ENCODE assay signal across 24 cellular contexts in the genomic region with DNA sequence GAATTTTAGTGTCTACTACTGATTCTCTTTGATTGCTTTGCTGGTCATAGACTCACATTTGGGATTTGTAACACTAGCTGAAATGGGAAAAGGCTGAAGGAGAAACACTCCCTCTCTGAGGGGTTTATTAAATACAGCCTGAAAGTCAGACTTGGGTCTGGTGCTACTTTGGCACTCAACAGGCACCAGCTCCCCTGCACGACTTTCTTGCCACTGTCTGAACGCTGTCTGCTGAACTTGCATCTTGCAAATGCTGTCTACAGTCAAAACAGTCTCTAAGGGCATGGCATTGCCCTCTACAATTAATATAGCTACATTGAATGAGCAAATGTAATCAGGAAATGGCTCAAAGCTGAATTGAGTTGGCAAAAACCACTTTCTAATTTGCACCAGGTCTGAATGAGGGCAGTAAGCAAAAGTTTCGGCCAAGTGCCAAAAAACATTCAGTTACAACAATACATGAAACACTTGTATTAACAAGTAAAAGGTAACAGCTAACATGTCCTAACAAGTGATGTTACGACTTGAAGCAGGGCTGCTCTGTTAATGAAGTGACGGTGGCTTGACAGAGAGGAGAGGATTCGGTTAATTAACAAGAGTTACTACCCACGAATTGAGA.
A peak's percentile ranks its signal among the peaks of the same experiment; 100 is the strongest.
DNase-seq lines count a peak whose midpoint lies in the region; ATAC-seq and TF ChIP-seq lines count a peak whose summit lies in the region.
"Had no signal": no experiment of that assay in that cellular context is flagged by ENCODE, and none has a peak within 500 bp of the region (broad histone marks: within the 10 kb centered on the region; RNA-seq: fewer than 3 reads in every experiment).

No MANE protein-coding gene starts in this region.

- peak; percentile 14 to 74 for DNase-seq in NCI-H2081 (lab: John Stamatoyannopoulos, UW)
- no peak for DNase-seq in NCI-H2081 treated with DMSO at 0.1 percent for 48 hours (lab: John Stamatoyannopoulos, UW)
- no peak for DNase-seq in thoracic aorta (ENCODE audit: low spot score)
- no peak for DNase-seq in hypothalamus (lab: John Stamatoyannopoulos, UW)
- DNase-seq in NCI-H526 (lab: John Stamatoyannopoulos, UW): no peak
- DNase-seq: 8988T; activated CD8-positive, alpha-beta T cell treated with anti-CD3 and anti-CD28 coated beads, Interleukin-2, amount 10 ng/mL, durations not matched to agents 7 days and 5 days; activated gamma-delta T cell; adrenal gland; CD4-positive, alpha-beta memory T cell; foreskin fibroblast; HFFc6; retina; SHP77; stimulated activated CD4-positive, alpha-beta T cell treated with anti-CD3 and anti-CD28 coated beads, Interleukin-2, amount 100 ng/mL, for 48 hours; stimulated activated naive CD4-positive, alpha-beta T cell; SW 1271 had no signal

- H3K4me3 ChIP-seq in OCI-LY1 (ENCODE audit: low read depth, low read length, poor library complexity, severe bottlenecking) (no peak overlapping the region), esophagus (ENCODE audit: low read depth in 1 of 2, low read length in 2 of 2) (no peak overlapping the region), thoracic aorta (peak overlapping the region; percentile 51)
- H3K4me3 ChIP-seq: adrenal gland, coronary artery, tibial nerve had no signal

- H2AFZ ChIP-seq in OCI-LY1 (ENCODE audit: low read length): no peak overlapping the region

- TF ChIP-seq CTCF in OCI-LY1 (IDR thresholded peaks at IDR 0.05; ENCODE audit: low read length) (no peak), thoracic aorta (IDR thresholded peaks at IDR 0.05) (no peak)

- H3F3A ChIP-seq in OCI-LY1 (ENCODE audit: insufficient read depth, low read length): no peaks in the 10 kb centered on the region

- H3K36me3 ChIP-seq in OCI-LY1 (ENCODE audit: insufficient read depth, low read length): peaks cover 16% of the 10 kb centered on the region; the same call in 1 of the 2 replicates
- no peaks in the 10 kb centered on the region for H3K36me3 ChIP-seq in esophagus (ENCODE audit: control insufficient read depth in 2 of 2, insufficient read depth in 2 of 2, low read length in 1 of 2)
- H3K36me3 ChIP-seq in thoracic aorta: no peaks in the 10 kb centered on the region
- H3K36me3 ChIP-seq: adrenal gland had no signal

- peak overlapping the region; percentile 63 for H3K27ac ChIP-seq in OCI-LY1 (ENCODE audit: low read depth, low read length, poor library complexity, severe bottlenecking)
- peak overlapping the region; percentile 1 to 18 for H3K27ac ChIP-seq in esophagus (ENCODE audit: low read depth in 2 of 2, low read length in 1 of 2)
- peak overlapping the region in 1 of 2 donors; percentile 57 for H3K27ac ChIP-seq in thoracic aorta
- H3K27ac ChIP-seq: adrenal gland, coronary artery, KMS-11, tibial nerve had no signal

- no peaks in the 10 kb centered on the region for H4K20me1 ChIP-seq in OCI-LY1 (ENCODE audit: insufficient read depth, low read length)

- peak overlapping the region; percentile 6; the same call in 1 of the 2 replicates for H3K4me2 ChIP-seq in OCI-LY1 (ENCODE audit: low read length)
- H3K4me2 ChIP-seq: KMS-11 had no signal

- H3K9ac ChIP-seq in OCI-LY1 (ENCODE audit: low read length): no peak overlapping the region; the same call in 1 of the 2 replicates
- H3K9ac ChIP-seq: KMS-11 had no signal

- H3K4me1 ChIP-seq in OCI-LY1 (ENCODE audit: insufficient read depth, low read length, severe bottlenecking): peaks cover 48% of the 10 kb centered on the region
- H3K4me1 ChIP-seq in esophagus (ENCODE audit: control insufficient read depth in 2 of 2, insufficient read depth in 2 of 2, low read length in 1 of 2): no peaks in the 10 kb centered on the region
- peaks cover 0 to 3% of the 10 kb centered on the region in 2 donors for H3K4me1 ChIP-seq in thoracic aorta (ENCODE audit: control insufficient read depth in 1 of 2, low read depth in 2 of 2)
- H3K4me1 ChIP-seq: adrenal gland, tibial nerve had no signal

- ATAC-seq in thoracic aorta (ENCODE audit: insufficient number of reproducible peaks, low FRiP score, low read depth): no peak
- ATAC-seq in GM19463 (IDR thresholded peaks at IDR 0.05; ENCODE audit: unreplicated experiment): no peak
- ATAC-seq: activated CD4-positive, CD25-positive, alpha-beta regulatory T cell treated with anti-CD3 and anti-CD28 coated beads, Interleukin-2, amount 50 U/mL, for 24 hours; activated CD8-positive, alpha-beta T cell treated with anti-CD3 and anti-CD28 coated beads, Interleukin-2, amount 10 ng/mL, durations not matched to agents 7 days and 5 days had no signal

- H3K27me3 ChIP-seq in OCI-LY1 (ENCODE audit: insufficient read depth, low read length) (no peaks in the 10 kb centered on the region), esophagus (ENCODE audit: control insufficient read depth in 1 of 2, insufficient read depth in 2 of 2, low read length in 2 of 2) (no peaks in the 10 kb centered on the region), thoracic aorta (replicated peaks; ENCODE audit: insufficient read depth) (no peaks in the 10 kb centered on the region)
- H3K27me3 ChIP-seq: adrenal gland, tibial nerve had no signal

- H3K9me2 ChIP-seq in OCI-LY1 (ENCODE audit: low read depth, low read length): no peaks in the 10 kb centered on the region

- WGBS in esophagus, 2 donors: 51 to 71% methylated on average over 7 of the region's 7 CpGs

- H3K9me3 ChIP-seq in OCI-LY1 (ENCODE audit: low read length) (no peaks in the 10 kb centered on the region), esophagus (ENCODE audit: control insufficient read depth in 2 of 2, insufficient read depth in 1 of 2, low read depth in 1 of 2, low read length in 1 of 2) (no peaks in the 10 kb centered on the region), thoracic aorta (peaks cover 6% of the 10 kb centered on the region)
- H3K9me3 ChIP-seq: adrenal gland had no signal

- H3K79me2 ChIP-seq in OCI-LY1 (ENCODE audit: insufficient read depth, low read length): 0 out of 2 replicates have a peak, but pooled peaks cover 4% of the 10 kb centered on the region

Comparison
In these comparisons a context has a peak if more than half of its experiments do, and no peak if none do; other contexts are left out.
1. DNase-seq: peak in NCI-H2081 (2 of 2); none in NCI-H2081 treated with DMSO at 0.1 percent for 48 hours (single experiment), thoracic aorta (single experiment), hypothalamus (0 of 51) and NCI-H526 (0 of 2).